In genomic region chr17:79822583-79823124, GRCh38 we compare ENCODE assay signal across 1 cellular context.
TF ChIP-seq lines count a peak whose summit lies in the region.

No MANE protein-coding gene starts in this region.

TF ChIP-seq in HepG2, 621 proteins besides CTCF, POLR2A, EP300 and RAD21 (continued from another document and continues in another):
- TF ChIP-seq ZFP36 (IDR thresholded peaks at IDR 0.05; ENCODE audit: borderline replicate concordance, low read depth, low read length, partially characterized antibody), result no peak
- no peak for TF ChIP-seq ZBTB7A (CRISPR knock-in tag; IDR thresholded peaks at IDR 0.05)
- TF ChIP-seq, protein P1, sequence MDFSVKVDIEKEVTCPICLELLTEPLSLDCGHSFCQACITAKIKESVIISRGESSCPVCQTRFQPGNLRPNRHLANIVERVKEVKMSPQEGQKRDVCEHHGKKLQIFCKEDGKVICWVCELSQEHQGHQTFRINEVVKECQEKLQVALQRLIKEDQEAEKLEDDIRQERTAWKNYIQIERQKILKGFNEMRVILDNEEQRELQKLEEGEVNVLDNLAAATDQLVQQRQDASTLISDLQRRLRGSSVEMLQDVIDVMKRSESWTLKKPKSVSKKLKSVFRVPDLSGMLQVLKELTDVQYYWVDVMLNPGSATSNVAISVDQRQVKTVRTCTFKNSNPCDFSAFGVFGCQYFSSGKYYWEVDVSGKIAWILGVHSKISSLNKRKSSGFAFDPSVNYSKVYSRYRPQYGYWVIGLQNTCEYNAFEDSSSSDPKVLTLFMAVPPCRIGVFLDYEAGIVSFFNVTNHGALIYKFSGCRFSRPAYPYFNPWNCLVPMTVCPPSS (IDR thresholded peaks at IDR 0.05), result no peak
- TF ChIP-seq SMAD9 (CRISPR knock-in tag; IDR thresholded peaks at IDR 0.05), result no peak; the same call in 1 of the 2 replicates
- no peak for TF ChIP-seq SRSF9 (IDR thresholded peaks at IDR 0.05; ENCODE audit: borderline replicate concordance, insufficient read depth, low read depth, low read length, poor library complexity, severe bottlenecking)
- TF ChIP-seq TIGD3 (CRISPR knock-in tag; IDR thresholded peaks at IDR 0.05; ENCODE audit: borderline replicate concordance), result no peak
- TF ChIP-seq ZNF782 (CRISPR knock-in tag; IDR thresholded peaks at IDR 0.05; ENCODE audit: borderline replicate concordance), result peak; percentile 83; the same call in 1 of the 2 replicates
- no peak for TF ChIP-seq NRL (CRISPR knock-in tag; IDR thresholded peaks at IDR 0.05; ENCODE audit: borderline replicate concordance)
- no peak for TF ChIP-seq ATF6 (CRISPR knock-in tag; conservative IDR thresholded peaks at IDR 0.05)
- TF ChIP-seq, protein P2, sequence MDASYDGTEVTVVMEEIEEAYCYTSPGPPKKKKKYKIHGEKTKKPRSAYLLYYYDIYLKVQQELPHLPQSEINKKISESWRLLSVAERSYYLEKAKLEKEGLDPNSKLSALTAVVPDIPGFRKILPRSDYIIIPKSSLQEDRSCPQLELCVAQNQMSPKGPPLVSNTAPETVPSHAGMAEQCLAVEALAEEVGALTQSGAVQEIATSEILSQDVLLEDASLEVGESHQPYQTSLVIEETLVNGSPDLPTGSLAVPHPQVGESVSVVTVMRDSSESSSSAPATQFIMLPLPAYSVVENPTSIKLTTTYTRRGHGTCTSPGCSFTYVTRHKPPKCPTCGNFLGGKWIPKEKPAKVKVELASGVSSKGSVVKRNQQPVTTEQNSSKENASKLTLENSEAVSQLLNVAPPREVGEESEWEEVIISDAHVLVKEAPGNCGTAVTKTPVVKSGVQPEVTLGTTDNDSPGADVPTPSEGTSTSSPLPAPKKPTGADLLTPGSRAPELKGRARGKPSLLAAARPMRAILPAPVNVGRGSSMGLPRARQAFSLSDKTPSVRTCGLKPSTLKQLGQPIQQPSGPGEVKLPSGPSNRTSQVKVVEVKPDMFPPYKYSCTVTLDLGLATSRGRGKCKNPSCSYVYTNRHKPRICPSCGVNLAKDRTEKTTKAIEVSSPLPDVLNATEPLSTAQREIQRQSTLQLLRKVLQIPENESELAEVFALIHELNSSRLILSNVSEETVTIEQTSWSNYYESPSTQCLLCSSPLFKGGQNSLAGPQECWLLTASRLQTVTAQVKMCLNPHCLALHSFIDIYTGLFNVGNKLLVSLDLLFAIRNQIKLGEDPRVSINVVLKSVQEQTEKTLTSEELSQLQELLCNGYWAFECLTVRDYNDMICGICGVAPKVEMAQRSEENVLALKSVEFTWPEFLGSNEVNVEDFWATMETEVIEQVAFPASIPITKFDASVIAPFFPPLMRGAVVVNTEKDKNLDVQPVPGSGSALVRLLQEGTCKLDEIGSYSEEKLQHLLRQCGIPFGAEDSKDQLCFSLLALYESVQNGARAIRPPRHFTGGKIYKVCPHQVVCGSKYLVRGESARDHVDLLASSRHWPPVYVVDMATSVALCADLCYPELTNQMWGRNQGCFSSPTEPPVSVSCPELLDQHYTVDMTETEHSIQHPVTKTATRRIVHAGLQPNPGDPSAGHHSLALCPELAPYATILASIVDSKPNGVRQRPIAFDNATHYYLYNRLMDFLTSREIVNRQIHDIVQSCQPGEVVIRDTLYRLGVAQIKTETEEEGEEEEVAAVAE (CRISPR knock-in tag; IDR thresholded peaks at IDR 0.05; ENCODE audit: borderline replicate concordance), result peak; percentile 79; the same call in 1 of the 2 replicates
- TF ChIP-seq NAIF1 (CRISPR knock-in tag; IDR thresholded peaks at IDR 0.05; ENCODE audit: borderline replicate concordance), result no peak; the same call in 1 of the 2 replicates
- TF ChIP-seq IRF1 (CRISPR knock-in tag; IDR thresholded peaks at IDR 0.05; ENCODE audit: low read depth), result no peak
- TF ChIP-seq ZNF160 (CRISPR knock-in tag; IDR thresholded peaks at IDR 0.05), result peak; percentile 47; the same call in 1 of the 2 replicates
- TF ChIP-seq ZNF598 (CRISPR knock-in tag; IDR thresholded peaks at IDR 0.05; ENCODE audit: borderline replicate concordance), result 0 out of 2 replicates have a peak, but pooled peaks have one; percentile 79
- TF ChIP-seq HMG20B (CRISPR knock-in tag; conservative IDR thresholded peaks at IDR 0.05), result peak; percentile 90
- peak; percentile 84; the same call in 1 of the 2 replicates for TF ChIP-seq ZNF646 (CRISPR knock-in tag; IDR thresholded peaks at IDR 0.05)
- no peak for TF ChIP-seq SETDB1 (CRISPR knock-in tag; IDR thresholded peaks at IDR 0.05; ENCODE audit: borderline replicate concordance)
- TF ChIP-seq WIZ (CRISPR knock-in tag; IDR thresholded peaks at IDR 0.05), result no peak
- peak; percentile 47; the same call in 1 of the 2 replicates for TF ChIP-seq ZNF7 (CRISPR knock-in tag; IDR thresholded peaks at IDR 0.05)
- no peak for TF ChIP-seq PLSCR1 (CRISPR knock-in tag; IDR thresholded peaks at IDR 0.05; ENCODE audit: borderline replicate concordance)
- no peak for TF ChIP-seq HNRNPK (IDR thresholded peaks at IDR 0.05; ENCODE audit: low read depth, low read length, poor library complexity, severe bottlenecking)
- TF ChIP-seq ZNF207 (IDR thresholded peaks at IDR 0.05; ENCODE audit: borderline replicate concordance), result no peak
- TF ChIP-seq CSRNP2 (CRISPR knock-in tag; conservative IDR thresholded peaks at IDR 0.05; ENCODE audit: low read depth), result no peak
- TF ChIP-seq KMT2A (CRISPR knock-in tag; IDR thresholded peaks at IDR 0.05), result peak; percentile 61; the same call in 1 of the 2 replicates
- 0 out of 2 replicates have a peak, but pooled peaks have one; percentile 48 for TF ChIP-seq ARHGAP35 (CRISPR knock-in tag; IDR thresholded peaks at IDR 0.05; ENCODE audit: borderline replicate concordance)
- TF ChIP-seq, protein P3, sequence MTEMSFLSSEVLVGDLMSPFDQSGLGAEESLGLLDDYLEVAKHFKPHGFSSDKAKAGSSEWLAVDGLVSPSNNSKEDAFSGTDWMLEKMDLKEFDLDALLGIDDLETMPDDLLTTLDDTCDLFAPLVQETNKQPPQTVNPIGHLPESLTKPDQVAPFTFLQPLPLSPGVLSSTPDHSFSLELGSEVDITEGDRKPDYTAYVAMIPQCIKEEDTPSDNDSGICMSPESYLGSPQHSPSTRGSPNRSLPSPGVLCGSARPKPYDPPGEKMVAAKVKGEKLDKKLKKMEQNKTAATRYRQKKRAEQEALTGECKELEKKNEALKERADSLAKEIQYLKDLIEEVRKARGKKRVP (CRISPR knock-in tag; IDR thresholded peaks at IDR 0.05), result peak in 1 of 2 experiments; percentile 80; a peak in 1 of 4 replicates
- TF ChIP-seq, protein P4, sequence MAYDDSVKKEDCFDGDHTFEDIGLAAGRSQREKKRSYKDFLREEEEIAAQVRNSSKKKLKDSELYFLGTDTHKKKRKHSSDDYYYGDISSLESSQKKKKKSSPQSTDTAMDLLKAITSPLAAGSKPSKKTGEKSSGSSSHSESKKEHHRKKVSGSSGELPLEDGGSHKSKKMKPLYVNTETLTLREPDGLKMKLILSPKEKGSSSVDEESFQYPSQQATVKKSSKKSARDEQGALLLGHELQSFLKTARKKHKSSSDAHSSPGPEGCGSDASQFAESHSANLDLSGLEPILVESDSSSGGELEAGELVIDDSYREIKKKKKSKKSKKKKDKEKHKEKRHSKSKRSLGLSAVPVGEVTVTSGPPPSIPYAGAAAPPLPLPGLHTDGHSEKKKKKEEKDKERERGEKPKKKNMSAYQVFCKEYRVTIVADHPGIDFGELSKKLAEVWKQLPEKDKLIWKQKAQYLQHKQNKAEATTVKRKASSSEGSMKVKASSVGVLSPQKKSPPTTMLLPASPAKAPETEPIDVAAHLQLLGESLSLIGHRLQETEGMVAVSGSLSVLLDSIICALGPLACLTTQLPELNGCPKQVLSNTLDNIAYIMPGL (CRISPR knock-in tag; IDR thresholded peaks at IDR 0.05; ENCODE audit: borderline replicate concordance in 1 of 2, low read depth in 1 of 2), result peak in 1 of 2 experiments; percentile 72; a peak in 1 of 4 replicates
- TF ChIP-seq MTA1 (CRISPR knock-in tag; IDR thresholded peaks at IDR 0.05; ENCODE audit: borderline replicate concordance), result no peak; the same call in none of the 2 replicates
